ENCODE assay signal across 12 cellular contexts in the genomic region with DNA sequence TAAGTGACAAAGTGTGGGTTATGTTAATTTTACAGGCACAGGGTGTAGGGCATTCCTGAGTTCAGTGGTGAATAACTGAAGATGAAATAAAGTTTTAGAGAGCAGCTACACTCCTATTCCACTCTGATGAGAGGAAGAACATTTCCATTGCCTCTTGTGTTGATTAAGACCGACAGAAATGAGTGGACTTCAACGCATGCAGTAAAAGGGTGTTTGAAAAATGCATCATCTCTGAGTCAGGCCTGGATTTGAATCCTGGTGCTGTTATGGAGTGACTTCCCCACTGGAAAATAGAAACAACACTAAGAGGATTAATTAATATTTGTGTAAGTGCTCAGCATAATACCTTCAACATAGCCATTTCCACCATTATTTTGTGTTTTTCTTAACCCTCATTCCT.
"Had no signal": no experiment of that assay in that cellular context is flagged by ENCODE, and none has a peak within 500 bp of the region (broad histone marks: within the 10 kb centered on the region; RNA-seq: fewer than 3 reads in every experiment).

No MANE protein-coding gene starts in this region.

- H3K36me3 ChIP-seq: gastrocnemius medialis, heart left ventricle, left ventricle myocardium inferior, tibial nerve had no signal

- DNase-seq: activated gamma-delta T cell; erythroblast; gastrocnemius medialis; heart left ventricle; kidney glomerular epithelial cell; left ventricle myocardium inferior; stimulated activated naive CD8-positive, alpha-beta T cell treated with anti-CD3 and anti-CD28 coated beads, Interleukin-15, Interleukin-2, amounts not matched to agents 100 U/mL and 50 U/mL, for 24 hours; T-helper 1 cell; T1000 had no signal

- H3K4me1 Mint-ChIP-seq: activated naive CD4-positive, alpha-beta T cell treated with anti-CD3 and anti-CD28 coated beads, Interleukin-2, amount 50 U/mL, for 24 hours had no signal

- ATAC-seq: gastrocnemius medialis; heart left ventricle; stimulated activated naive CD8-positive, alpha-beta T cell treated with anti-CD3 and anti-CD28 coated beads, Interleukin-15, Interleukin-2, amounts not matched to agents 100 U/mL and 50 U/mL, for 24 hours had no signal

- H3K4me1 ChIP-seq: left ventricle myocardium inferior, tibial nerve had no signal

- H3K27me3 ChIP-seq: gastrocnemius medialis, heart left ventricle, tibial nerve had no signal

- H3K27ac Mint-ChIP-seq: activated naive CD4-positive, alpha-beta T cell treated with anti-CD3 and anti-CD28 coated beads, Interleukin-2, amount 50 U/mL, for 24 hours; progenitor cell of endocrine pancreas had no signal

- H3K27me3 Mint-ChIP-seq: activated naive CD4-positive, alpha-beta T cell treated with anti-CD3 and anti-CD28 coated beads, Interleukin-2, amount 50 U/mL, for 24 hours; progenitor cell of endocrine pancreas had no signal

- H3K4me3 ChIP-seq: gastrocnemius medialis, heart left ventricle, left ventricle myocardium inferior, tibial nerve had no signal

- H3K36me3 Mint-ChIP-seq: activated naive CD4-positive, alpha-beta T cell treated with anti-CD3 and anti-CD28 coated beads, Interleukin-2, amount 50 U/mL, for 24 hours had no signal

- H3K27ac ChIP-seq: gastrocnemius medialis, heart left ventricle, left ventricle myocardium inferior, tibial nerve had no signal

- H3K4me3 Mint-ChIP-seq: activated naive CD4-positive, alpha-beta T cell treated with anti-CD3 and anti-CD28 coated beads, Interleukin-2, amount 50 U/mL, for 24 hours had no signal

- H3K9me3 ChIP-seq: gastrocnemius medialis, heart left ventricle, left ventricle myocardium inferior, tibial nerve had no signal

- H3K9me3 Mint-ChIP-seq: activated naive CD4-positive, alpha-beta T cell treated with anti-CD3 and anti-CD28 coated beads, Interleukin-2, amount 50 U/mL, for 24 hours had no signal
